ENCODE assay signal across 1 cellular context in genomic region chr13:113448885-113449692, GRCh38.
TF ChIP-seq lines count a peak whose summit lies in the region.

No MANE protein-coding gene starts in this region.

TF ChIP-seq in HCT116, 20 proteins besides CTCF, POLR2A, EP300 and RAD21 (continued from another document):
- TF ChIP-seq, protein P1, sequence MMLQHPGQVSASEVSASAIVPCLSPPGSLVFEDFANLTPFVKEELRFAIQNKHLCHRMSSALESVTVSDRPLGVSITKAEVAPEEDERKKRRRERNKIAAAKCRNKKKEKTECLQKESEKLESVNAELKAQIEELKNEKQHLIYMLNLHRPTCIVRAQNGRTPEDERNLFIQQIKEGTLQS (IDR thresholded peaks at IDR 0.05): no peak
- no peak for TF ChIP-seq REST (IDR thresholded peaks at IDR 0.05; ENCODE audit: low read depth)
- TF ChIP-seq EGR1 (IDR thresholded peaks at IDR 0.05; ENCODE audit: low read depth): no peak
- TF ChIP-seq SRF (IDR thresholded peaks at IDR 0.05; ENCODE audit: low read depth): no peak
